In the genomic region with DNA sequence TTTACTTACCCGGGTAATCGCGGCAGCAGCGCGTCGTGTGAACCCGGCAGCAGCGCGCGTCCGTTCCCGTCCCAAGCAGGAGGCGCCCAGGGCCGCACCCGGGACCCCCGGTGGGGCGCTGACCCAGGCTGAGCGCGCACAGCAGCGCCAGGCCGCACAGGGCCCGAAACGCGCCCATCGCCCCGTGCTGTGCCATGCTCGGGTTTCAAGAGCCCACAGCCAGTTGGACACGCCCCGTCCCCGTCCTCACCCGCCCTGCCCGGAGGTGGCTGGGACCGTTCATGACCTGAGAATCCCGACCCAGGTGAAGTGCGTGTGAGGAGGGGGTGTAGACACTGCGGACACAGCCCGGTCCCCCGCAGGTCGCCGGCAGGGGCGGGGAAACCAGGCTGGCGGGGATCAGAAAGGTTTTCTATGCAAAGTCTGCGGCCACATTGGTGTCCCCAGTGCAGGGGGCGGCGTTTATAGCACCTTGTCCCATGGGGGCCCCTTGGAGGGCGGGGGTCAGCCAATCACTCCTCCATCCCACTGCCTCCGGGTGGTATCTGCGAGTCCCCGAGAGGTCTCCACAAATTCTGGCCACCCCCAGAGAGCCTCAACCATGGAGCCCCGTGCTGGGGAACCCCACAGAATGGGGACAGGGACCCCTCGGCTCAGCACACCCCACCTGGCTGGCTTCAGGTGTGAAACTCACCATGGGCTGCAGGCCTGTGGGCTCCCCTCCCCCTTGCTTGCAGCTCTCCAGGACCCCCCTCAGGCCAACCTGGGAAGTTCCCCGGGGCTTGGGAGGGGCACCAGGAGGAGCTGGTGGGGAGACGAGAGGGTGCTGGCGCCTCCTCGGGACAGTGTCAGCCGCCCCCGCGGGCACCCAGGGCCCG, we compare ENCODE assay signal across 9 cellular contexts. TPM values are rescaled to one million over a fixed set of nuclear protein-coding genes. Genes with fewer than 3 reads are reported as not detected.
DNase-seq lines count a peak whose midpoint lies in the region; ATAC-seq and TF ChIP-seq lines count a peak whose summit lies in the region.
"Had no signal": no experiment of that assay in that cellular context is flagged by ENCODE, and none has a peak within 500 bp of the region (broad histone marks: within the 10 kb centered on the region; RNA-seq: fewer than 3 reads in every experiment).

A gene with protein sequence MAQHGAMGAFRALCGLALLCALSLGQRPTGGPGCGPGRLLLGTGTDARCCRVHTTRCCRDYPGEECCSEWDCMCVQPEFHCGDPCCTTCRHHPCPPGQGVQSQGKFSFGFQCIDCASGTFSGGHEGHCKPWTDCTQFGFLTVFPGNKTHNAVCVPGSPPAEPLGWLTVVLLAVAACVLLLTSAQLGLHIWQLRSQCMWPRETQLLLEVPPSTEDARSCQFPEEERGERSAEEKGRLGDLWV (minus strand): TSS at position 217 of the 878 bp plus-strand sequence. CDS start 21 bp downstream, at position 196.

- H2AFZ ChIP-seq in fibroblast of lung (ENCODE audit: low read length) (no peak within 1 kb of the TSS), smooth muscle cell (ENCODE audit: low read depth) (no peak within 1 kb of the TSS)

- H3K9me3 ChIP-seq in fibroblast of lung (ENCODE audit: control insufficient read depth, insufficient read depth, low read depth, low read length), result no peaks in the 10 kb centered on the region
- no peaks in the 10 kb centered on the region for H3K9me3 ChIP-seq in smooth muscle cell (replicated peaks; ENCODE audit: low read depth)
- H3K9me3 ChIP-seq in testis, result no peaks in the 10 kb centered on the region
- H3K9me3 ChIP-seq: neutrophil had no signal

- H3K9ac ChIP-seq in fibroblast of lung (ENCODE audit: insufficient read depth, low read length) (no peak within 1 kb of the TSS), smooth muscle cell (ENCODE audit: low read depth) (peak within 1 kb of the TSS; percentile 17)

- H3K27ac ChIP-seq in fibroblast of lung (ENCODE audit: insufficient read depth, low read length) (no peak within 1 kb of the TSS), smooth muscle cell (ENCODE audit: low read depth) (no peak within 1 kb of the TSS), testis (no peak within 1 kb of the TSS)
- H3K27ac ChIP-seq: neutrophil had no signal

- no peak for TF ChIP-seq POLR2A in testis (IDR thresholded peaks at IDR 0.05)

- H3K4me3 ChIP-seq in fibroblast of lung (replicated peaks in 1 of 4; ENCODE audit: control extremely low read depth in 1 of 4, insufficient read depth in 1 of 4, low read depth in 3 of 4, low read length in 4 of 4), result peak within 1 kb of the TSS in 1 of 4 experiments; percentile 2
- H3K4me3 ChIP-seq in smooth muscle cell, result peak within 1 kb of the TSS; percentile 31
- H3K4me3 ChIP-seq in testis, result no peak within 1 kb of the TSS

- 36% methylated on average over 57 of the region's 59 CpGs for WGBS in smooth muscle cell (ENCODE audit: low lambda C conversion rate)
- 36 to 38% methylated on average over 37 to 59 of the region's 59 CpGs for WGBS in testis, 2 donors

- H3K4me2 ChIP-seq in fibroblast of lung (ENCODE audit: extremely low read depth, insufficient read depth, low read length), result peak within 1 kb of the TSS; percentile 44
- H3K4me2 ChIP-seq in smooth muscle cell, result peak within 1 kb of the TSS; percentile 85

- H3K79me2 ChIP-seq in fibroblast of lung (ENCODE audit: control insufficient read depth, insufficient read depth, low read length), result no peaks in the 10 kb centered on the region
- no peaks in the 10 kb centered on the region for H3K79me2 ChIP-seq in smooth muscle cell (ENCODE audit: low read depth)

- TF ChIP-seq CTCF in fibroblast of lung (conservative IDR thresholded peaks at IDR 0.05 in 1 of 2, IDR thresholded peaks at IDR 0.05 in 1 of 2; ENCODE audit: low read depth in 1 of 2, low read length in 2 of 2) (no peak), smooth muscle cell (IDR thresholded peaks at IDR 0.05; ENCODE audit: borderline replicate concordance, insufficient read depth, poor library complexity, severe bottlenecking) (no peak), testis (IDR thresholded peaks at IDR 0.05) (no peak)

- H3K36me3 ChIP-seq in fibroblast of lung (ENCODE audit: control insufficient read depth, insufficient read depth, low read length), result no peaks in the 10 kb centered on the region
- H3K36me3 ChIP-seq in smooth muscle cell (ENCODE audit: low read depth), result no peaks in the 10 kb centered on the region
- no peaks in the 10 kb centered on the region for H3K36me3 ChIP-seq in testis (ENCODE audit: low read depth, missing control alignments)
- H3K36me3 ChIP-seq: neutrophil had no signal

- no peaks in the 10 kb centered on the region for H3K27me3 ChIP-seq in fibroblast of lung (ENCODE audit: control insufficient read depth, insufficient read depth, low read length)
- no peaks in the 10 kb centered on the region for H3K27me3 ChIP-seq in smooth muscle cell (ENCODE audit: low read depth)
- no peaks in the 10 kb centered on the region for H3K27me3 ChIP-seq in testis

- H3F3A ChIP-seq in smooth muscle cell (ENCODE audit: low read depth), result no peaks in the 10 kb centered on the region

- intact Hi-C loops in testis (cut with DNase I; ENCODE audit: low total_unique reads), result no loop called here

- peak; percentile 66 for DNase-seq in activated CD4-positive, alpha-beta T cell treated with anti-CD3 and anti-CD28 coated beads for 48 hours
- DNase-seq in fibroblast of lung (ENCODE audit: low read depth in 2 of 2), result peak; percentile 6 to 17
- no peak for DNase-seq in smooth muscle cell (lab: John Stamatoyannopoulos, UW; ENCODE audit: unreplicated experiment)
- DNase-seq in testis, result no peak
- no peak for DNase-seq in NOMO-1 treated with dmso at 0.1 percent for 144 hours (lab: John Stamatoyannopoulos, UW; ENCODE audit: unreplicated experiment)
- DNase-seq in germinal center (ENCODE audit: low spot score), result no peak

- peak; percentile 31 for ATAC-seq in HG02623 (IDR thresholded peaks at IDR 0.05; ENCODE audit: unreplicated experiment)

- H3K4me1 ChIP-seq in fibroblast of lung (ENCODE audit: control insufficient read depth, extremely low read depth, insufficient read depth, low read length), result peaks cover 6% of the 10 kb centered on the region
- peaks cover 9% of the 10 kb centered on the region for H3K4me1 ChIP-seq in smooth muscle cell (ENCODE audit: low read depth)
- H3K4me1 ChIP-seq in testis, result peaks cover 10% of the 10 kb centered on the region

- no peaks in the 10 kb centered on the region for H4K20me1 ChIP-seq in fibroblast of lung (ENCODE audit: control insufficient read depth, extremely low read depth, insufficient read depth, low read length)
- H4K20me1 ChIP-seq in smooth muscle cell (ENCODE audit: low read depth), result no peaks in the 10 kb centered on the region

RNA-seq across cellular contexts. Expression of the gene that starts here (rescaled TPM):
- total RNA-seq in fibroblast of lung (0.77 and 1.3 TPM in 2 replicates), smooth muscle cell (1.9 and 4.8 TPM in 2 replicates), testis (not detected)
- polyA plus RNA-seq in fibroblast of lung (0.10 TPM in 1 of 2 replicates, not detected in the other), smooth muscle cell (12.2 and 15.8 TPM in 2 replicates), testis (ENCODE audit: insufficient read depth, low read depth, low replicate concordance) (0.67 TPM)
- 0.10 and 0.41 TPM in 2 replicates for polyA plus RNA-seq in fibroblast of lung (2012)
- not detected in 2 replicates for polyA minus RNA-seq in fibroblast of lung (ENCODE audit: low replicate concordance)
- total RNA-seq: SK-MEL-5 had no signal

Comparison
In these comparisons a context has a peak if more than half of its experiments do, and no peak if none do; other contexts are left out.
1. DNase-seq: peak in activated CD4-positive, alpha-beta T cell treated with anti-CD3 and anti-CD28 coated beads for 48 hours (single experiment) and fibroblast of lung (2 of 2); none in smooth muscle cell (single experiment), testis (single experiment), NOMO-1 treated with dmso at 0.1 percent for 144 hours (single experiment) and germinal center (single experiment).